In genomic region chr15:26838742-26839460, GRCh38 we compare ENCODE assay signal across 11 cellular contexts. TPM values are rescaled to one million over a fixed set of nuclear protein-coding genes. Genes with fewer than 3 reads are reported as not detected.
A peak's percentile ranks its signal among the peaks of the same experiment; 100 is the strongest.
DNase-seq lines count a peak whose midpoint lies in the region; ATAC-seq, FAIRE-seq and TF ChIP-seq lines count a peak whose summit lies in the region.
"Had no signal": no experiment of that assay in that cellular context is flagged by ENCODE, and none has a peak within 500 bp of the region (broad histone marks: within the 10 kb centered on the region; RNA-seq: fewer than 3 reads in every experiment).

No MANE protein-coding gene starts in this region.

- H3K36me3 ChIP-seq in H1 (ENCODE audit: control insufficient read depth in 2 of 4, insufficient read depth in 4 of 4, low read length in 3 of 4): peaks cover 0 to 3% (median 0%) of the 10 kb centered on the region in 4 experiments; a peak in 1 of 8 replicates
- H3K36me3 ChIP-seq in spleen: no peaks in the 10 kb centered on the region
- H3K36me3 ChIP-seq in mesenchymal stem cell (ENCODE audit: control insufficient read depth in 1 of 2, insufficient read depth in 2 of 2, low read depth in 1 of 2, low read length in 2 of 2): no peaks in the 10 kb centered on the region

- intact Hi-C loops in activated CD4-positive, alpha-beta T cell treated with anti-CD3 and anti-CD28 coated beads, Interleukin-2, amount 10 ng/mL, durations not matched to agents 24 days and 14 days (cut with micrococcal nuclease): no loop called here
- intact Hi-C loops in spleen (cut with DNase I; ENCODE audit: low total_unique reads): no loop called here

- H3K4me2 ChIP-seq in H1 (ENCODE audit: insufficient read depth in 1 of 2, low read depth in 2 of 2, low read length in 2 of 2): peak overlapping the region; percentile 29 to 36; a peak in 3 of 4 replicates
- H3K4me2 ChIP-seq in mesenchymal stem cell (ENCODE audit: low read length, poor library complexity, severe bottlenecking): no peak overlapping the region

- TF ChIP-seq CTCF in LNCaP clone FGC (IDR thresholded peaks at IDR 0.05; ENCODE audit: control insufficient read depth, extremely low read depth, insufficient read depth) (peak; percentile 89), H1 (IDR thresholded peaks at IDR 0.05; ENCODE audit: control extremely low read depth in 1 of 3, insufficient read depth in 1 of 3, low read depth in 1 of 3, low read length in 3 of 3) (peak; percentile 71 to 90 (median 87)), spleen (IDR thresholded peaks at IDR 0.05 in 8 of 11, conservative IDR thresholded peaks at IDR 0.05 in 3 of 11) (peak in 8 of 11 experiments; percentile 19 to 54 (median 36))

- peak overlapping the region; percentile 67 for H2AFZ ChIP-seq in H1 (ENCODE audit: low read length)
- no peak overlapping the region for H2AFZ ChIP-seq in mesenchymal stem cell (ENCODE audit: low read depth, low read length)

- H3K18ac ChIP-seq in H1 (ENCODE audit: extremely low read depth, low read length) (no peak overlapping the region), mesenchymal stem cell (ENCODE audit: low read depth in 1 of 2, low read length in 2 of 2) (no peak overlapping the region)

- H4K20me1 ChIP-seq in H1 (replicated peaks in 1 of 2; ENCODE audit: control insufficient read depth in 1 of 2, insufficient read depth in 2 of 2, low read length in 2 of 2): no peaks in the 10 kb centered on the region

- H2AK5ac ChIP-seq in H1 (ENCODE audit: low read depth, low read length): no peak overlapping the region
- H2AK5ac ChIP-seq in mesenchymal stem cell (ENCODE audit: low read length, severe bottlenecking): no peak overlapping the region

- no peak overlapping the region for H3K14ac ChIP-seq in H1 (ENCODE audit: insufficient read length)
- H3K14ac ChIP-seq in mesenchymal stem cell (ENCODE audit: low read length in 2 of 2): no peak overlapping the region

- H2BK15ac ChIP-seq in H1 (ENCODE audit: low read length): no peak overlapping the region
- H2BK15ac ChIP-seq in mesenchymal stem cell (ENCODE audit: low read depth, poor library complexity, severe bottlenecking): no peak overlapping the region

- H3K79me1 ChIP-seq in H1 (ENCODE audit: low read depth, low read length) (no peaks in the 10 kb centered on the region), mesenchymal stem cell (replicated peaks; ENCODE audit: low read length, poor library complexity, severe bottlenecking) (no peaks in the 10 kb centered on the region)

- no peak overlapping the region for H3K27ac ChIP-seq in H1 (ENCODE audit: low read depth, low read length)
- H3K27ac ChIP-seq in spleen: no peak overlapping the region
- H3K27ac ChIP-seq in mesenchymal stem cell (ENCODE audit: low read length, poor library complexity, severe bottlenecking): no peak overlapping the region

- H2BK12ac ChIP-seq in H1 (ENCODE audit: low read depth, low read length): no peak overlapping the region
- no peak overlapping the region for H2BK12ac ChIP-seq in mesenchymal stem cell (ENCODE audit: low read length in 2 of 2)

- no peak overlapping the region for H3K4me3 ChIP-seq in LNCaP clone FGC (ENCODE audit: low read depth, low read length)
- H3K4me3 ChIP-seq in H1 (ENCODE audit: extremely low read depth in 1 of 4, insufficient read depth in 2 of 4, low read depth in 3 of 4, low read length in 4 of 4): peak overlapping the region in 3 of 4 experiments; percentile 8 to 40 (median 12); a peak in 4 of 8 replicates
- H3K4me3 ChIP-seq in spleen: no peak overlapping the region
- H3K4me3 ChIP-seq in mesenchymal stem cell (ENCODE audit: insufficient read depth in 1 of 2, low read depth in 1 of 2, low read length in 2 of 2): no peak overlapping the region

- H3K27me3 Mint-ChIP-seq in activated CD4-positive, alpha-beta T cell treated with anti-CD3 and anti-CD28 coated beads, Interleukin-2, amount 10 ng/mL, durations not matched to agents 24 days and 14 days: peaks cover 4% of the 10 kb centered on the region

- H3K23ac ChIP-seq in H1 (ENCODE audit: insufficient read length) (no peak overlapping the region), mesenchymal stem cell (ENCODE audit: low read length in 2 of 2) (no peak overlapping the region)

- H3K56ac ChIP-seq in H1 (replicated peaks; ENCODE audit: insufficient read length, low read depth, low read length): no peak overlapping the region

- no peak overlapping the region for H3K4ac ChIP-seq in H1 (replicated peaks; ENCODE audit: insufficient read length, low read depth, low read length)
- no peak overlapping the region for H3K4ac ChIP-seq in mesenchymal stem cell (ENCODE audit: low read depth in 1 of 2, low read length in 2 of 2)

- POLR2A ChIA-PET in H1 (lab: Charles Lee; ENCODE audit: partially characterized antibody): interaction anchor here (0.7 to 1.5 kb wide), 5 partner anchors 9 to 596 kb away, joined by 3 to 4 read pairs (median 4); partner anchors contain the start of gene GABRA5

- H3K27me3 ChIP-seq in H1 (replicated peaks in 1 of 4; ENCODE audit: control insufficient read depth in 3 of 4, extremely low read depth in 1 of 4, insufficient read depth in 3 of 4, low read length in 3 of 4) (no peaks in the 10 kb centered on the region; a peak in 1 of 7 replicates), spleen (replicated peaks in 1 of 7) (peaks cover 0 to 38% (median 0%) of the 10 kb centered on the region in 7 donors), mesenchymal stem cell (ENCODE audit: control insufficient read depth in 1 of 2, insufficient read depth in 1 of 2, low read length in 2 of 2) (no peaks in the 10 kb centered on the region)

- peak; percentile 60 for DNase-seq in activated CD4-positive, alpha-beta T cell treated with anti-CD3 and anti-CD28 coated beads, Interleukin-2, amount 10 ng/mL, durations not matched to agents 24 days and 14 days
- no peak for DNase-seq in activated CD4-positive, alpha-beta T cell treated with anti-CD3 and anti-CD28 coated beads, Interleukin-2, amount 50 U/mL, for 1 hour
- DNase-seq in LNCaP clone FGC (ENCODE audit: low read depth) (peak; percentile 7), H1 (ENCODE audit: low read depth in 1 of 2, low spot score in 2 of 2) (peak; percentile 36 to 89), spleen (no peak), mesenchymal stem cell (no peak), NCI-H510A (lab: John Stamatoyannopoulos, UW) (no peak)
- DNase-seq: cortex of kidney, nucleus accumbens had no signal

- no peak overlapping the region for H3K4me3 Mint-ChIP-seq in activated CD4-positive, alpha-beta T cell treated with anti-CD3 and anti-CD28 coated beads, Interleukin-2, amount 10 ng/mL, durations not matched to agents 24 days and 14 days

- TF ChIP-seq POLR2A in H1 (IDR thresholded peaks at IDR 0.05; ENCODE audit: control extremely low read depth in 1 of 2, low read depth in 2 of 2, low read length in 2 of 2): no peak
- no peak for TF ChIP-seq POLR2A in spleen (IDR thresholded peaks at IDR 0.05)

- H4K8ac ChIP-seq in H1 (ENCODE audit: extremely low read depth, insufficient read depth, low read length) (no peak overlapping the region), mesenchymal stem cell (ENCODE audit: low read length) (no peak overlapping the region)

- peak; percentile 52 for FAIRE-seq in H1 (lab: Jason Lieb, UNC)

- H4K91ac ChIP-seq in H1 (replicated peaks; ENCODE audit: insufficient read length, low read length) (no peak overlapping the region), mesenchymal stem cell (ENCODE audit: low read length) (no peak overlapping the region)

- H3K9me3 ChIP-seq in H1 (ENCODE audit: insufficient read depth in 2 of 2, low read depth in 1 of 2, low read length in 1 of 2) (peaks cover 5 to 9% of the 10 kb centered on the region in 2 experiments), spleen (peaks cover 0 to 39% (median 13%) of the 10 kb centered on the region in 8 donors), mesenchymal stem cell (ENCODE audit: control insufficient read depth, low read length) (peaks cover 19% of the 10 kb centered on the region)

- no peaks in the 10 kb centered on the region for H3K36me3 Mint-ChIP-seq in activated CD4-positive, alpha-beta T cell treated with anti-CD3 and anti-CD28 coated beads, Interleukin-2, amount 10 ng/mL, durations not matched to agents 24 days and 14 days (ENCODE audit: low read depth)

- CTCF ChIA-PET in H1 (lab: Charles Lee; ENCODE audit: partially characterized antibody): interaction anchor here (0.7 to 3.1 kb wide), 40 partner anchors 9 to 899 kb away, joined by 3 to 22 read pairs (median 4); partner anchors contain the start of gene GABRA5

- no peaks in the 10 kb centered on the region for H3K4me1 Mint-ChIP-seq in activated CD4-positive, alpha-beta T cell treated with anti-CD3 and anti-CD28 coated beads, Interleukin-2, amount 10 ng/mL, durations not matched to agents 24 days and 14 days

- no peak for TF ChIP-seq EP300 in H1 (IDR thresholded peaks at IDR 0.05; ENCODE audit: borderline replicate concordance in 1 of 2, low read depth in 2 of 2, low read length in 2 of 2)

- H3K79me2 ChIP-seq in H1 (ENCODE audit: control insufficient read depth in 1 of 2, insufficient read depth in 2 of 2, low read length in 2 of 2): no peaks in the 10 kb centered on the region

- H3K9ac ChIP-seq in H1 (replicated peaks in 1 of 4; ENCODE audit: extremely low read depth in 1 of 4, low read depth in 3 of 4, low read length in 3 of 4) (no peak overlapping the region), mesenchymal stem cell (ENCODE audit: low read length) (no peak overlapping the region)

- WGBS in H1 (ENCODE audit: extremely low coverage in 1 of 2, insufficient coverage in 1 of 2, insufficient read length in 1 of 2, insufficient replicate concordance in 2 of 2, low coverage in 1 of 2, low lambda C conversion rate in 2 of 2, missing lambda C conversion rate in 1 of 2), 2 experiments: 50% methylated on average over 26 of the region's 26 CpGs; no CpG with 5 or more reads in 1 of the 2 experiments
- 42 to 75% (median 62%) methylated on average over 26 of the region's 26 CpGs for WGBS in spleen, 5 donors
- 46% methylated on average over 22 of the region's 26 CpGs for WGBS in mesenchymal stem cell

- H3K23me2 ChIP-seq in H1 (ENCODE audit: low read depth, low read length): no peaks in the 10 kb centered on the region; the same call in 1 of the 2 replicates

- H3K27ac Mint-ChIP-seq in activated CD4-positive, alpha-beta T cell treated with anti-CD3 and anti-CD28 coated beads, Interleukin-2, amount 10 ng/mL, durations not matched to agents 24 days and 14 days: no peak overlapping the region

- no peak overlapping the region for H2BK120ac ChIP-seq in H1 (replicated peaks; ENCODE audit: low read depth, low read length)
- H2BK120ac ChIP-seq in mesenchymal stem cell (ENCODE audit: low read depth, low read length): no peak overlapping the region

- H3K9me3 Mint-ChIP-seq in activated CD4-positive, alpha-beta T cell treated with anti-CD3 and anti-CD28 coated beads, Interleukin-2, amount 10 ng/mL, durations not matched to agents 24 days and 14 days: no peaks in the 10 kb centered on the region

- H2BK5ac ChIP-seq in H1 (ENCODE audit: low read depth, low read length): no peak overlapping the region
- no peak overlapping the region for H2BK5ac ChIP-seq in mesenchymal stem cell (ENCODE audit: low read depth, low read length, poor library complexity, severe bottlenecking)

- TF ChIP-seq RAD21 in H1 (IDR thresholded peaks at IDR 0.05 in 1 of 2, conservative IDR thresholded peaks at IDR 0.05 in 1 of 2; ENCODE audit: low read depth in 2 of 2, low read length in 2 of 2): peak; percentile 59 to 67

- H4K5ac ChIP-seq in H1 (ENCODE audit: insufficient read length, low read depth, low read length): peak overlapping the region; percentile 8

- no peak for ATAC-seq in GM21423 (IDR thresholded peaks at IDR 0.05; ENCODE audit: unreplicated experiment)

- H3K4me1 ChIP-seq in H1 (replicated peaks in 1 of 4; ENCODE audit: control insufficient read depth in 3 of 4, insufficient read depth in 4 of 4, low read length in 3 of 4) (peaks cover 3 to 13% (median 6%) of the 10 kb centered on the region in 4 experiments), spleen (no peaks in the 10 kb centered on the region), mesenchymal stem cell (ENCODE audit: control insufficient read depth, insufficient read depth, low read depth, low read length) (no peaks in the 10 kb centered on the region)

- no peak overlapping the region for H2BK20ac ChIP-seq in H1 (ENCODE audit: low read length)

RNA-seq across cellular contexts. Expression of gene GABRA5, which starts 28.0 kb away (rescaled TPM):
- total RNA-seq in activated CD4-positive, alpha-beta T cell treated with anti-CD3 and anti-CD28 coated beads, Interleukin-2, amount 10 ng/mL, durations not matched to agents 24 days and 14 days: not detected in 2 replicates
- total RNA-seq in H1 (2021; fragmentation: NEBNext Ultra II Directional; extraction: Animal tissue kit (Norgen Biotek cat#: 25700)): 14.5 and 15.0 TPM in 2 replicates
- polyA plus RNA-seq in H1 (2011; rRNA removed): 27.1 and 29.6 TPM in 2 replicates
- polyA plus RNA-seq in H1 (2011; cell fraction: cytosol; rRNA removed): 32.0 TPM
- polyA plus RNA-seq in H1 (2011; cell fraction: nucleus; rRNA removed): 51.6 TPM
- polyA plus RNA-seq in H1 (2012, experiment 1 of 2): 16.1 to 18.4 TPM (median 17.9 TPM) in 4 replicates
- polyA plus RNA-seq in H1 (2012, experiment 2 of 2): 5.3 TPM
- 30.2 TPM for polyA plus RNA-seq in H1 (2013, experiment 1 of 2)
- 31.6 TPM for polyA plus RNA-seq in H1 (2013, experiment 2 of 2)
- polyA minus RNA-seq in H1 (2011; rRNA and poly(A)+ RNA removed): 51.4 and 64.8 TPM in 2 replicates
- polyA minus RNA-seq in H1 (2011; cell fraction: cytosol; rRNA and poly(A)+ RNA removed): 30.8 TPM
- 38.6 TPM for polyA minus RNA-seq in H1 (2011; cell fraction: nucleus; rRNA and poly(A)+ RNA removed)
- total RNA-seq in spleen: under 1 TPM in 1 of 7 donors, not detected in 6; 0.85 TPM
- polyA plus RNA-seq in spleen: under 1 TPM in 2 of 3 donors, not detected in 1; 0.02 to 0.04 TPM
- polyA plus RNA-seq in mesenchymal stem cell (2013, experiment 1 of 2): not detected
- not detected for polyA plus RNA-seq in mesenchymal stem cell (2013, experiment 2 of 2)
- total RNA-seq: T-helper 2 cell treated with Interferon-gamma antibody and Interleukin-4, amounts not matched to agents 100 ng/mL and 5 ng/mL, for 36 hours had no signal

Comparison
In these comparisons a context has a peak if more than half of its experiments do, and no peak if none do; other contexts are left out.
1. DNase-seq: peak in activated CD4-positive, alpha-beta T cell treated with anti-CD3 and anti-CD28 coated beads, Interleukin-2, amount 10 ng/mL, durations not matched to agents 24 days and 14 days (single experiment), LNCaP clone FGC (single experiment) and H1 (2 of 2); none in activated CD4-positive, alpha-beta T cell treated with anti-CD3 and anti-CD28 coated beads, Interleukin-2, amount 50 U/mL, for 1 hour (single experiment), spleen (single experiment), mesenchymal stem cell (single experiment) and NCI-H510A (single experiment).
2. H3K4me3 ChIP-seq: peak in H1 (3 of 4); none in LNCaP clone FGC (single experiment), spleen (0 of 8) and mesenchymal stem cell (0 of 2).
3. CTCF ChIP-seq: peak in every context shown above with its lines; median percentile 89 in LNCaP clone FGC; 87 in H1; 36 in spleen.